In genomic region chr5:70778240-70778639, GRCh38 we compare ENCODE assay signal across 7 cellular contexts.
DNase-seq lines count a peak whose midpoint lies in the region; ATAC-seq, FAIRE-seq and TF ChIP-seq lines count a peak whose summit lies in the region.
"Not testable (repeated sequence)": the region's sequence is repeated elsewhere in the genome, so short reads cannot be mapped to it uniquely, and the experiment has no call there.

No MANE protein-coding gene starts in this region.

- not testable (repeated sequence) for ATAC-seq in RWPE2 (ENCODE audit: low read depth); thoracic aorta (ENCODE audit: insufficient number of reproducible peaks, low FRiP score, low read depth)

- intact Hi-C loops in ascending aorta (cut with DNase I); kidney (cut with DNase I); prostate gland (cut with DNase I): not testable (repeated sequence)

- TF ChIP-seq CTCF in RWPE2 (IDR thresholded peaks at IDR 0.05; ENCODE audit: poor library complexity, severe bottlenecking); ascending aorta (IDR thresholded peaks at IDR 0.05); kidney (IDR thresholded peaks at IDR 0.05; ENCODE audit: borderline replicate concordance, extremely low read depth, insufficient read depth); prostate gland (IDR thresholded peaks at IDR 0.05); thoracic aorta (IDR thresholded peaks at IDR 0.05): not testable (repeated sequence)

- H3K9ac ChIP-seq in kidney (ENCODE audit: low read length in 2 of 2): not testable (repeated sequence)

- not testable (repeated sequence) for H3K27ac ChIP-seq in RWPE2 (ENCODE audit: poor library complexity, severe bottlenecking); ascending aorta; kidney (ENCODE audit: low read depth in 2 of 2, low read length in 2 of 2); prostate gland; thoracic aorta

- H3K36me3 ChIP-seq in RWPE2 (ENCODE audit: low read depth); ascending aorta; kidney (ENCODE audit: control insufficient read depth in 1 of 2, insufficient read depth in 2 of 2, low read length in 2 of 2); prostate gland; thoracic aorta: not testable (repeated sequence)

- H3K9me3 ChIP-seq in RWPE2 (ENCODE audit: severe bottlenecking); ascending aorta; kidney (ENCODE audit: control insufficient read depth in 1 of 2, low read length in 2 of 2); prostate gland; thoracic aorta: not testable (repeated sequence)

- TF ChIP-seq POLR2A in prostate gland (IDR thresholded peaks at IDR 0.05): not testable (repeated sequence)

- not testable (repeated sequence) for H3K4me3 ChIP-seq in RWPE2 (ENCODE audit: severe bottlenecking); ascending aorta; kidney (ENCODE audit: low read length in 2 of 2); prostate gland; thoracic aorta

- DNase-seq in RWPE2 (ENCODE audit: low spot score): peak; percentile 31
- DNase-seq in activated CD4-positive, alpha-beta T cell treated with anti-CD3 and anti-CD28 coated beads, Interleukin-2, amount 50 U/mL, for 1 hour: peak; percentile 0
- peak; percentile 1 for DNase-seq in activated effector memory CD4-positive, alpha-beta T cell treated with anti-CD3 and anti-CD28 coated beads, Interleukin-2, amount 50 U/mL, for 16 hours
- peak; percentile 0 to 54 for DNase-seq in ascending aorta (ENCODE audit: low spot score in 2 of 2)
- DNase-seq in kidney: peak; percentile 2
- DNase-seq in prostate gland (ENCODE audit: low spot score): peak; percentile 4
- DNase-seq in thoracic aorta (ENCODE audit: low spot score): peak; percentile 1

- no CpG with 5 or more reads among the region's 9 CpGs for WGBS in prostate gland

- H3K4me1 ChIP-seq in RWPE2 (ENCODE audit: insufficient read depth, poor library complexity, severe bottlenecking); ascending aorta; kidney (ENCODE audit: control insufficient read depth in 1 of 2, insufficient read depth in 1 of 2, low read depth in 1 of 2, low read length in 2 of 2); prostate gland (replicated peaks); thoracic aorta (ENCODE audit: control insufficient read depth in 1 of 2, low read depth in 2 of 2): not testable (repeated sequence)

- not testable (repeated sequence) for H3K27me3 ChIP-seq in RWPE2 (ENCODE audit: insufficient read depth, poor library complexity, severe bottlenecking); ascending aorta; prostate gland (replicated peaks; ENCODE audit: insufficient read depth); thoracic aorta (replicated peaks; ENCODE audit: insufficient read depth)

- FAIRE-seq in kidney (lab: Jason Lieb, UNC): not testable (repeated sequence)
